In the genomic region with DNA sequence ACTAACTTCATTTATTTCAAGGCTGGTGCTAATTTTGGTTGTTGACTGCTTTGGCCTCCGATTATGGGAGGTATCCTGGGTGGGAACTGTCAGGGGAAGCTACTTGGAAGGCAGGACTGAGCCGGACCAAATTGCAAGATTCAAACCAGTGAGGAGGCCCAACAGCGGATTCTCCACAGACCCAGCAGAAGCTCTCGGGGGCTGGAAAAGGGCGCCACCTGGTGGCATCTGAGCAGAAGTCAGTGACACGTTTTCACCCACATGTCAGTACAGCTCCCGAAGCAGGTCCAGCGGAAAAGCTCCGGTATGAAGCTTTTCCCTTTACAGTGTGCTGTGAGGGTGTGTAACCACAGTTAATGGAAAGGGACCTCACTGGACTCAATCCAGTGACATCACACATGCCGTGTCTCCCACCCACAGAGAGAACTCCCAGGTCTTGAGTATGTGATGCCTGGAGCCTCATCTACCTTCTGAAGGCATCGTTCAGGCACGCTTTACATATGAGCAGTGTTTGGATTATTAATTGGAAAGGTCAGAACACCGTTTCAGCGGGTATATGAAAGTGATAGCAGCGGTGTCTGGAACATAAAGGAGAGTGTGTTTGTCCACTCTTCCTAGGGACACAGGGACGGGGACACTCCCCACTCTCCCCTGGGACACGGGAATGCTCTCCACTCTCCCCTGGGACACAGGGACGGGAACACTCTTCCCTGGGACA, we compare ENCODE assay signal across 1 cellular context.
TF ChIP-seq lines count a peak whose summit lies in the region.

No MANE protein-coding gene starts in this region.

TF ChIP-seq in K562, 482 proteins besides CTCF, POLR2A, EP300 and RAD21 (continued from another document and continues in another):
- TF ChIP-seq, protein P1, sequence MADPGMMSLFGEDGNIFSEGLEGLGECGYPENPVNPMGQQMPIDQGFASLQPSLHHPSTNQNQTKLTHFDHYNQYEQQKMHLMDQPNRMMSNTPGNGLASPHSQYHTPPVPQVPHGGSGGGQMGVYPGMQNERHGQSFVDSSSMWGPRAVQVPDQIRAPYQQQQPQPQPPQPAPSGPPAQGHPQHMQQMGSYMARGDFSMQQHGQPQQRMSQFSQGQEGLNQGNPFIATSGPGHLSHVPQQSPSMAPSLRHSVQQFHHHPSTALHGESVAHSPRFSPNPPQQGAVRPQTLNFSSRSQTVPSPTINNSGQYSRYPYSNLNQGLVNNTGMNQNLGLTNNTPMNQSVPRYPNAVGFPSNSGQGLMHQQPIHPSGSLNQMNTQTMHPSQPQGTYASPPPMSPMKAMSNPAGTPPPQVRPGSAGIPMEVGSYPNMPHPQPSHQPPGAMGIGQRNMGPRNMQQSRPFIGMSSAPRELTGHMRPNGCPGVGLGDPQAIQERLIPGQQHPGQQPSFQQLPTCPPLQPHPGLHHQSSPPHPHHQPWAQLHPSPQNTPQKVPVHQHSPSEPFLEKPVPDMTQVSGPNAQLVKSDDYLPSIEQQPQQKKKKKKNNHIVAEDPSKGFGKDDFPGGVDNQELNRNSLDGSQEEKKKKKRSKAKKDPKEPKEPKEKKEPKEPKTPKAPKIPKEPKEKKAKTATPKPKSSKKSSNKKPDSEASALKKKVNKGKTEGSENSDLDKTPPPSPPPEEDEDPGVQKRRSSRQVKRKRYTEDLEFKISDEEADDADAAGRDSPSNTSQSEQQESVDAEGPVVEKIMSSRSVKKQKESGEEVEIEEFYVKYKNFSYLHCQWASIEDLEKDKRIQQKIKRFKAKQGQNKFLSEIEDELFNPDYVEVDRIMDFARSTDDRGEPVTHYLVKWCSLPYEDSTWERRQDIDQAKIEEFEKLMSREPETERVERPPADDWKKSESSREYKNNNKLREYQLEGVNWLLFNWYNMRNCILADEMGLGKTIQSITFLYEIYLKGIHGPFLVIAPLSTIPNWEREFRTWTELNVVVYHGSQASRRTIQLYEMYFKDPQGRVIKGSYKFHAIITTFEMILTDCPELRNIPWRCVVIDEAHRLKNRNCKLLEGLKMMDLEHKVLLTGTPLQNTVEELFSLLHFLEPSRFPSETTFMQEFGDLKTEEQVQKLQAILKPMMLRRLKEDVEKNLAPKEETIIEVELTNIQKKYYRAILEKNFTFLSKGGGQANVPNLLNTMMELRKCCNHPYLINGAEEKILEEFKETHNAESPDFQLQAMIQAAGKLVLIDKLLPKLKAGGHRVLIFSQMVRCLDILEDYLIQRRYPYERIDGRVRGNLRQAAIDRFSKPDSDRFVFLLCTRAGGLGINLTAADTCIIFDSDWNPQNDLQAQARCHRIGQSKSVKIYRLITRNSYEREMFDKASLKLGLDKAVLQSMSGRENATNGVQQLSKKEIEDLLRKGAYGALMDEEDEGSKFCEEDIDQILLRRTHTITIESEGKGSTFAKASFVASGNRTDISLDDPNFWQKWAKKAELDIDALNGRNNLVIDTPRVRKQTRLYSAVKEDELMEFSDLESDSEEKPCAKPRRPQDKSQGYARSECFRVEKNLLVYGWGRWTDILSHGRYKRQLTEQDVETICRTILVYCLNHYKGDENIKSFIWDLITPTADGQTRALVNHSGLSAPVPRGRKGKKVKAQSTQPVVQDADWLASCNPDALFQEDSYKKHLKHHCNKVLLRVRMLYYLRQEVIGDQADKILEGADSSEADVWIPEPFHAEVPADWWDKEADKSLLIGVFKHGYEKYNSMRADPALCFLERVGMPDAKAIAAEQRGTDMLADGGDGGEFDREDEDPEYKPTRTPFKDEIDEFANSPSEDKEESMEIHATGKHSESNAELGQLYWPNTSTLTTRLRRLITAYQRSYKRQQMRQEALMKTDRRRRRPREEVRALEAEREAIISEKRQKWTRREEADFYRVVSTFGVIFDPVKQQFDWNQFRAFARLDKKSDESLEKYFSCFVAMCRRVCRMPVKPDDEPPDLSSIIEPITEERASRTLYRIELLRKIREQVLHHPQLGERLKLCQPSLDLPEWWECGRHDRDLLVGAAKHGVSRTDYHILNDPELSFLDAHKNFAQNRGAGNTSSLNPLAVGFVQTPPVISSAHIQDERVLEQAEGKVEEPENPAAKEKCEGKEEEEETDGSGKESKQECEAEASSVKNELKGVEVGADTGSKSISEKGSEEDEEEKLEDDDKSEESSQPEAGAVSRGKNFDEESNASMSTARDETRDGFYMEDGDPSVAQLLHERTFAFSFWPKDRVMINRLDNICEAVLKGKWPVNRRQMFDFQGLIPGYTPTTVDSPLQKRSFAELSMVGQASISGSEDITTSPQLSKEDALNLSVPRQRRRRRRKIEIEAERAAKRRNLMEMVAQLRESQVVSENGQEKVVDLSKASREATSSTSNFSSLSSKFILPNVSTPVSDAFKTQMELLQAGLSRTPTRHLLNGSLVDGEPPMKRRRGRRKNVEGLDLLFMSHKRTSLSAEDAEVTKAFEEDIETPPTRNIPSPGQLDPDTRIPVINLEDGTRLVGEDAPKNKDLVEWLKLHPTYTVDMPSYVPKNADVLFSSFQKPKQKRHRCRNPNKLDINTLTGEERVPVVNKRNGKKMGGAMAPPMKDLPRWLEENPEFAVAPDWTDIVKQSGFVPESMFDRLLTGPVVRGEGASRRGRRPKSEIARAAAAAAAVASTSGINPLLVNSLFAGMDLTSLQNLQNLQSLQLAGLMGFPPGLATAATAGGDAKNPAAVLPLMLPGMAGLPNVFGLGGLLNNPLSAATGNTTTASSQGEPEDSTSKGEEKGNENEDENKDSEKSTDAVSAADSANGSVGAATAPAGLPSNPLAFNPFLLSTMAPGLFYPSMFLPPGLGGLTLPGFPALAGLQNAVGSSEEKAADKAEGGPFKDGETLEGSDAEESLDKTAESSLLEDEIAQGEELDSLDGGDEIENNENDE (IDR thresholded peaks at IDR 0.05; ENCODE audit: low read depth, low read length): no peak
- TF ChIP-seq ZKSCAN8 (CRISPR knock-in tag; IDR thresholded peaks at IDR 0.05) (no peak), PRPF4 (IDR thresholded peaks at IDR 0.05; ENCODE audit: insufficient read depth, low read depth, low read length, poor library complexity, severe bottlenecking) (no peak), ARID2 (IDR thresholded peaks at IDR 0.05) (0 out of 2 replicates have a peak, but pooled peaks have one; percentile 35), DNMT1 (IDR thresholded peaks at IDR 0.05) (no peak), NELFE (IDR thresholded peaks at IDR 0.05; ENCODE audit: insufficient read depth, insufficient read length) (no peak), FOXP1 (CRISPR knock-in tag; IDR thresholded peaks at IDR 0.05) (no peak), FOXA3 (CRISPR knock-in tag; conservative IDR thresholded peaks at IDR 0.05 in 1 of 2, IDR thresholded peaks at IDR 0.05 in 1 of 2) (no peak), ZNF224 (CRISPR knock-in tag; IDR thresholded peaks at IDR 0.05) (no peak), MTA2 (IDR thresholded peaks at IDR 0.05; ENCODE audit: low read depth) (no peak), ZNF184 (CRISPR knock-in tag; IDR thresholded peaks at IDR 0.05) (no peak), POLR2G (IDR thresholded peaks at IDR 0.05; ENCODE audit: low read depth, low read length) (no peak), ZNF778 (CRISPR knock-in tag; IDR thresholded peaks at IDR 0.05) (no peak), DPF2 (IDR thresholded peaks at IDR 0.05) (no peak), RBBP5 (IDR thresholded peaks at IDR 0.05; ENCODE audit: borderline replicate concordance, insufficient read depth, low read length, poor library complexity, severe bottlenecking) (no peak), NCOA2 (IDR thresholded peaks at IDR 0.05; ENCODE audit: partially characterized antibody in 2 of 2) (no peak), ZNF699 (CRISPR knock-in tag; IDR thresholded peaks at IDR 0.05; ENCODE audit: insufficient replicate concordance) (no peak), ESRRA (IDR thresholded peaks at IDR 0.05; ENCODE audit: borderline replicate concordance, low read depth) (no peak), ADNP (tag; IDR thresholded peaks at IDR 0.05) (no peak), CHD1 (IDR thresholded peaks at IDR 0.05; ENCODE audit: low read length) (no peak), BMI1 (IDR thresholded peaks at IDR 0.05; ENCODE audit: low read length) (no peak), ZKSCAN3 (CRISPR knock-in tag; IDR thresholded peaks at IDR 0.05) (no peak), GABPB2 (CRISPR knock-in tag; conservative IDR thresholded peaks at IDR 0.05) (no peak)
- TF ChIP-seq, protein P2, sequence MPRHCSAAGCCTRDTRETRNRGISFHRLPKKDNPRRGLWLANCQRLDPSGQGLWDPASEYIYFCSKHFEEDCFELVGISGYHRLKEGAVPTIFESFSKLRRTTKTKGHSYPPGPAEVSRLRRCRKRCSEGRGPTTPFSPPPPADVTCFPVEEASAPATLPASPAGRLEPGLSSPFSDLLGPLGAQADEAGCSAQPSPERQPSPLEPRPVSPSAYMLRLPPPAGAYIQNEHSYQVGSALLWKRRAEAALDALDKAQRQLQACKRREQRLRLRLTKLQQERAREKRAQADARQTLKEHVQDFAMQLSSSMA (CRISPR knock-in tag; IDR thresholded peaks at IDR 0.05): no peak
- TF ChIP-seq, protein P3, sequence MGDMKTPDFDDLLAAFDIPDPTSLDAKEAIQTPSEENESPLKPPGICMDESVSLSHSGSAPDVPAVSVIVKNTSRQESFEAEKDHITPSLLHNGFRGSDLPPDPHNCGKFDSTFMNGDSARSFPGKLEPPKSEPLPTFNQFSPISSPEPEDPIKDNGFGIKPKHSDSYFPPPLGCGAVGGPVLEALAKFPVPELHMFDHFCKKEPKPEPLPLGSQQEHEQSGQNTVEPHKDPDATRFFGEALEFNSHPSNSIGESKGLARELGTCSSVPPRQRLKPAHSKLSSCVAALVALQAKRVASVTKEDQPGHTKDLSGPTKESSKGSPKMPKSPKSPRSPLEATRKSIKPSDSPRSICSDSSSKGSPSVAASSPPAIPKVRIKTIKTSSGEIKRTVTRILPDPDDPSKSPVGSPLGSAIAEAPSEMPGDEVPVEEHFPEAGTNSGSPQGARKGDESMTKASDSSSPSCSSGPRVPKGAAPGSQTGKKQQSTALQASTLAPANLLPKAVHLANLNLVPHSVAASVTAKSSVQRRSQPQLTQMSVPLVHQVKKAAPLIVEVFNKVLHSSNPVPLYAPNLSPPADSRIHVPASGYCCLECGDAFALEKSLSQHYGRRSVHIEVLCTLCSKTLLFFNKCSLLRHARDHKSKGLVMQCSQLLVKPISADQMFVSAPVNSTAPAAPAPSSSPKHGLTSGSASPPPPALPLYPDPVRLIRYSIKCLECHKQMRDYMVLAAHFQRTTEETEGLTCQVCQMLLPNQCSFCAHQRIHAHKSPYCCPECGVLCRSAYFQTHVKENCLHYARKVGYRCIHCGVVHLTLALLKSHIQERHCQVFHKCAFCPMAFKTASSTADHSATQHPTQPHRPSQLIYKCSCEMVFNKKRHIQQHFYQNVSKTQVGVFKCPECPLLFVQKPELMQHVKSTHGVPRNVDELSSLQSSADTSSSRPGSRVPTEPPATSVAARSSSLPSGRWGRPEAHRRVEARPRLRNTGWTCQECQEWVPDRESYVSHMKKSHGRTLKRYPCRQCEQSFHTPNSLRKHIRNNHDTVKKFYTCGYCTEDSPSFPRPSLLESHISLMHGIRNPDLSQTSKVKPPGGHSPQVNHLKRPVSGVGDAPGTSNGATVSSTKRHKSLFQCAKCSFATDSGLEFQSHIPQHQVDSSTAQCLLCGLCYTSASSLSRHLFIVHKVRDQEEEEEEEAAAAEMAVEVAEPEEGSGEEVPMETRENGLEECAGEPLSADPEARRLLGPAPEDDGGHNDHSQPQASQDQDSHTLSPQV (IDR thresholded peaks at IDR 0.05): no peak
- TF ChIP-seq, protein P4, sequence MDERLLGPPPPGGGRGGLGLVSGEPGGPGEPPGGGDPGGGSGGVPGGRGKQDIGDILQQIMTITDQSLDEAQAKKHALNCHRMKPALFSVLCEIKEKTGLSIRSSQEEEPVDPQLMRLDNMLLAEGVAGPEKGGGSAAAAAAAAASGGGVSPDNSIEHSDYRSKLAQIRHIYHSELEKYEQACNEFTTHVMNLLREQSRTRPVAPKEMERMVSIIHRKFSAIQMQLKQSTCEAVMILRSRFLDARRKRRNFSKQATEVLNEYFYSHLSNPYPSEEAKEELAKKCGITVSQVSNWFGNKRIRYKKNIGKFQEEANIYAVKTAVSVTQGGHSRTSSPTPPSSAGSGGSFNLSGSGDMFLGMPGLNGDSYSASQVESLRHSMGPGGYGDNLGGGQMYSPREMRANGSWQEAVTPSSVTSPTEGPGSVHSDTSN (CRISPR knock-in tag; IDR thresholded peaks at IDR 0.05; ENCODE audit: low read depth): no peak
- TF ChIP-seq, protein P4 (tag; conservative IDR thresholded peaks at IDR 0.05; ENCODE audit: low read depth): no peak
- TF ChIP-seq, protein P5, sequence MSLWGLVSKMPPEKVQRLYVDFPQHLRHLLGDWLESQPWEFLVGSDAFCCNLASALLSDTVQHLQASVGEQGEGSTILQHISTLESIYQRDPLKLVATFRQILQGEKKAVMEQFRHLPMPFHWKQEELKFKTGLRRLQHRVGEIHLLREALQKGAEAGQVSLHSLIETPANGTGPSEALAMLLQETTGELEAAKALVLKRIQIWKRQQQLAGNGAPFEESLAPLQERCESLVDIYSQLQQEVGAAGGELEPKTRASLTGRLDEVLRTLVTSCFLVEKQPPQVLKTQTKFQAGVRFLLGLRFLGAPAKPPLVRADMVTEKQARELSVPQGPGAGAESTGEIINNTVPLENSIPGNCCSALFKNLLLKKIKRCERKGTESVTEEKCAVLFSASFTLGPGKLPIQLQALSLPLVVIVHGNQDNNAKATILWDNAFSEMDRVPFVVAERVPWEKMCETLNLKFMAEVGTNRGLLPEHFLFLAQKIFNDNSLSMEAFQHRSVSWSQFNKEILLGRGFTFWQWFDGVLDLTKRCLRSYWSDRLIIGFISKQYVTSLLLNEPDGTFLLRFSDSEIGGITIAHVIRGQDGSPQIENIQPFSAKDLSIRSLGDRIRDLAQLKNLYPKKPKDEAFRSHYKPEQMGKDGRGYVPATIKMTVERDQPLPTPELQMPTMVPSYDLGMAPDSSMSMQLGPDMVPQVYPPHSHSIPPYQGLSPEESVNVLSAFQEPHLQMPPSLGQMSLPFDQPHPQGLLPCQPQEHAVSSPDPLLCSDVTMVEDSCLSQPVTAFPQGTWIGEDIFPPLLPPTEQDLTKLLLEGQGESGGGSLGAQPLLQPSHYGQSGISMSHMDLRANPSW (CRISPR knock-in tag; IDR thresholded peaks at IDR 0.05): 0 out of 2 replicates have a peak, but pooled peaks have one; percentile 27
- TF ChIP-seq, protein P6, sequence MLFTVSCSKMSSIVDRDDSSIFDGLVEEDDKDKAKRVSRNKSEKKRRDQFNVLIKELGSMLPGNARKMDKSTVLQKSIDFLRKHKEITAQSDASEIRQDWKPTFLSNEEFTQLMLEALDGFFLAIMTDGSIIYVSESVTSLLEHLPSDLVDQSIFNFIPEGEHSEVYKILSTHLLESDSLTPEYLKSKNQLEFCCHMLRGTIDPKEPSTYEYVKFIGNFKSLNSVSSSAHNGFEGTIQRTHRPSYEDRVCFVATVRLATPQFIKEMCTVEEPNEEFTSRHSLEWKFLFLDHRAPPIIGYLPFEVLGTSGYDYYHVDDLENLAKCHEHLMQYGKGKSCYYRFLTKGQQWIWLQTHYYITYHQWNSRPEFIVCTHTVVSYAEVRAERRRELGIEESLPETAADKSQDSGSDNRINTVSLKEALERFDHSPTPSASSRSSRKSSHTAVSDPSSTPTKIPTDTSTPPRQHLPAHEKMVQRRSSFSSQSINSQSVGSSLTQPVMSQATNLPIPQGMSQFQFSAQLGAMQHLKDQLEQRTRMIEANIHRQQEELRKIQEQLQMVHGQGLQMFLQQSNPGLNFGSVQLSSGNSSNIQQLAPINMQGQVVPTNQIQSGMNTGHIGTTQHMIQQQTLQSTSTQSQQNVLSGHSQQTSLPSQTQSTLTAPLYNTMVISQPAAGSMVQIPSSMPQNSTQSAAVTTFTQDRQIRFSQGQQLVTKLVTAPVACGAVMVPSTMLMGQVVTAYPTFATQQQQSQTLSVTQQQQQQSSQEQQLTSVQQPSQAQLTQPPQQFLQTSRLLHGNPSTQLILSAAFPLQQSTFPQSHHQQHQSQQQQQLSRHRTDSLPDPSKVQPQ (CRISPR knock-in tag; IDR thresholded peaks at IDR 0.05; ENCODE audit: borderline replicate concordance): no peak
